ENCODE assay signal across 22 cellular contexts in genomic region chr22:30062934-30063333, GRCh38. TPM values are rescaled to one million over a fixed set of nuclear protein-coding genes. Genes with fewer than 3 reads are reported as not detected.
DNase-seq lines count a peak whose midpoint lies in the region; ATAC-seq, FAIRE-seq and TF ChIP-seq lines count a peak whose summit lies in the region.
"Had no signal": no experiment of that assay in that cellular context is flagged by ENCODE, and none has a peak within 500 bp of the region (broad histone marks: within the 10 kb centered on the region; RNA-seq: fewer than 3 reads in every experiment).

No MANE protein-coding gene starts in this region.

- TF ChIP-seq RAD21 in HepG2 (CRISPR knock-in tag; IDR thresholded peaks at IDR 0.05) = no peak

- ATAC-seq in HepG2 = peak; percentile 31; the same call in 1 of the 3 replicates
- ATAC-seq in right lobe of liver = no peak
- ATAC-seq: GM12878 had no signal

- in situ Hi-C loops in HepG2 (cut with HindIII; ENCODE audit: extremely low pct_ligation_motif_present, low pct_unique_long_range_greater_than_20kb) = no loop called here

- 0% methylated on average over 1 of the region's 1 CpG for WGBS in HepG2 (ENCODE audit: low lambda C conversion rate)
- WGBS in right lobe of liver (ENCODE audit: insufficient coverage, low coverage, low lambda C conversion rate, missing lambda C conversion rate) = 67% methylated on average over 1 of the region's 1 CpG
- 95 to 100% methylated on average over 1 of the region's 1 CpG for WGBS in endodermal cell (ENCODE audit: insufficient coverage in 1 of 2, insufficient read length in 1 of 2), 2 experiments

- H3K4me1 Mint-ChIP-seq in endodermal cell = peaks cover 12% of the 10 kb centered on the region
- H3K4me1 Mint-ChIP-seq: CD4-positive, alpha-beta memory T cell; H9 had no signal

- TF ChIP-seq POLR2A in HepG2 (IDR thresholded peaks at IDR 0.05; ENCODE audit: insufficient read depth in 1 of 2, low read depth in 2 of 2, low read length in 2 of 2) = no peak
- TF ChIP-seq POLR2A in right lobe of liver (IDR thresholded peaks at IDR 0.05) = no peak

- POLR2A ChIA-PET in HepG2 (lab: Yijun Ruan, JAX) = no interaction called here

- H2AFZ ChIP-seq in HepG2 (ENCODE audit: low read length) = no peak overlapping the region

- no peak overlapping the region for H3K4me3 Mint-ChIP-seq in endodermal cell
- H3K4me3 Mint-ChIP-seq: CD14-positive monocyte; CD4-positive, alpha-beta memory T cell; H9 had no signal

- H3K27ac Mint-ChIP-seq in endodermal cell = no peak overlapping the region
- H3K27ac Mint-ChIP-seq: CD14-positive monocyte; CD4-positive, alpha-beta memory T cell; H9 had no signal

- H3K79me2 ChIP-seq in HepG2 (ENCODE audit: insufficient read depth, low read length) = no peaks in the 10 kb centered on the region

- H3K27me3 ChIP-seq in HepG2 (ENCODE audit: control insufficient read depth in 1 of 2, insufficient read depth in 2 of 2, low read length in 2 of 2) (no peaks in the 10 kb centered on the region), right lobe of liver (no peaks in the 10 kb centered on the region), endodermal cell (ENCODE audit: control insufficient read depth, insufficient read depth, low read length, poor library complexity, severe bottlenecking) (no peaks in the 10 kb centered on the region), mucosa of rectum (ENCODE audit: control insufficient read depth in 2 of 2, insufficient read depth in 2 of 2, low read length in 2 of 2) (no peaks in the 10 kb centered on the region)
- H3K27me3 ChIP-seq: BLaER1 had no signal

- TF ChIP-seq CTCF in HepG2 (CRISPR knock-in tag; IDR thresholded peaks at IDR 0.05) (no peak), right lobe of liver (IDR thresholded peaks at IDR 0.05) (no peak), endodermal cell (conservative IDR thresholded peaks at IDR 0.05) (no peak)

- H4K20me1 ChIP-seq in HepG2 (ENCODE audit: insufficient read depth, low read length) = no peaks in the 10 kb centered on the region
- H4K20me1 ChIP-seq: BLaER1 had no signal

- DNase-seq in HepG2 (ENCODE audit: low spot score) (no peak), right lobe of liver (no peak), endodermal cell (no peak), SKM-1 (lab: John Stamatoyannopoulos, UW; ENCODE audit: unreplicated experiment) (no peak), GF-D8 (lab: John Stamatoyannopoulos, UW) (no peak), globus pallidus (ENCODE audit: low spot score) (no peak), HUDEP-2 (lab: John Stamatoyannopoulos, UW; ENCODE audit: unreplicated experiment in 76 of 76) (no peak)
- DNase-seq: Calu3; CD4-positive, alpha-beta memory T cell; DMS79 treated with DMSO at 0.1 percent for 48 hours; H9; IMR-90 had no signal

- H3K9me3 ChIP-seq in HepG2 (ENCODE audit: low read length) (peaks cover 6% of the 10 kb centered on the region), right lobe of liver (peaks cover 0 to 4% (median 0%) of the 10 kb centered on the region in 4 donors), endodermal cell (ENCODE audit: control insufficient read depth, low read length) (peaks cover 22% of the 10 kb centered on the region), mucosa of rectum (ENCODE audit: control insufficient read depth in 2 of 2, low read length in 2 of 2) (peaks cover 0 to 2% of the 10 kb centered on the region in 2 donors)

- CTCF ChIA-PET in HepG2 (lab: Yijun Ruan, JAX; ENCODE audit: low intra/inter-chr PET ratio, low total read pairs) = no interaction called here

- H3K4me1 ChIP-seq in HepG2 (ENCODE audit: insufficient read depth, low read length) (peaks cover 25% of the 10 kb centered on the region), right lobe of liver (no peaks in the 10 kb centered on the region), endodermal cell (ENCODE audit: control insufficient read depth, insufficient read depth, low read length) (no peaks in the 10 kb centered on the region), mucosa of rectum (ENCODE audit: control insufficient read depth in 2 of 2, insufficient read depth in 2 of 2, low read length in 2 of 2) (peaks cover 9 to 26% of the 10 kb centered on the region in 2 donors)

- intact Hi-C loops in HepG2 (cut with micrococcal nuclease; ENCODE audit: unreplicated experiment) = no loop called here
- intact Hi-C loops in right lobe of liver (cut with DNase I) = no loop called here

- no peaks in the 10 kb centered on the region for H3K36me3 ChIP-seq in HepG2 (replicated peaks in 1 of 2; ENCODE audit: control insufficient read depth in 1 of 2, insufficient read depth in 2 of 2, low read length in 2 of 2)
- H3K36me3 ChIP-seq in right lobe of liver = no peaks in the 10 kb centered on the region
- no peaks in the 10 kb centered on the region for H3K36me3 ChIP-seq in endodermal cell (ENCODE audit: control insufficient read depth, insufficient read depth, low read length)
- H3K36me3 ChIP-seq in mucosa of rectum (ENCODE audit: control insufficient read depth in 2 of 2, insufficient read depth in 2 of 2, low read length in 2 of 2) = no peaks in the 10 kb centered on the region

- H3K4me3 ChIP-seq in HepG2 (replicated peaks in 1 of 3; ENCODE audit: insufficient read depth in 1 of 3, low read depth in 2 of 3, low read length in 3 of 3) (peak overlapping the region in 1 of 3 experiments; percentile 31; a peak in 1 of 6 replicates), right lobe of liver (no peak overlapping the region), endodermal cell (ENCODE audit: low read length) (peak overlapping the region; percentile 23), mucosa of rectum (ENCODE audit: low read length in 2 of 2) (no peak overlapping the region)
- H3K4me3 ChIP-seq: BLaER1, GM12878 had no signal

- no TSS peak for BruUV-seq in HepG2 (replicated peaks; lab: Mats Ljungman, UMichigan)

- FAIRE-seq in HepG2 (lab: Jason Lieb, UNC) = no peak
- FAIRE-seq: GM12878, GM19239, H1 had no signal

- H3K27ac ChIP-seq in HepG2 (ENCODE audit: extremely low read length, insufficient read depth, low read length) (no peak overlapping the region), right lobe of liver (no peak overlapping the region), endodermal cell (ENCODE audit: low read depth, low read length) (no peak overlapping the region), mucosa of rectum (ENCODE audit: low read depth in 2 of 2, low read length in 2 of 2) (peak overlapping the region; percentile 83 to 89)
- H3K27ac ChIP-seq: 22Rv1, BLaER1 had no signal

- H3K27me3 Mint-ChIP-seq in endodermal cell (ENCODE audit: insufficient read depth) = no peaks in the 10 kb centered on the region

- H3K9me3 Mint-ChIP-seq in endodermal cell = peaks cover 39% of the 10 kb centered on the region

- H3K4me2 ChIP-seq in HepG2 (ENCODE audit: low read depth, low read length) = peak overlapping the region; percentile 25; the same call in 1 of the 2 replicates
- H3K4me2 ChIP-seq: BLaER1 had no signal

- peaks cover 3% of the 10 kb centered on the region for H3K36me3 Mint-ChIP-seq in endodermal cell (ENCODE audit: low read depth)
- H3K36me3 Mint-ChIP-seq: CD14-positive monocyte; CD4-positive, alpha-beta memory T cell had no signal

- H3K9ac ChIP-seq in HepG2 (ENCODE audit: insufficient read depth, low read depth, low read length) = no peak overlapping the region
- no peak overlapping the region for H3K9ac ChIP-seq in endodermal cell (ENCODE audit: extremely low read depth, low read length, poor library complexity, severe bottlenecking)
- H3K9ac ChIP-seq in mucosa of rectum (ENCODE audit: low read depth in 1 of 2, low read length in 2 of 2) = peak overlapping the region; percentile 14 to 49
- H3K9ac ChIP-seq: BLaER1 had no signal

- TF ChIP-seq EP300 in HepG2 (IDR thresholded peaks at IDR 0.05; ENCODE audit: low read depth in 2 of 2, low read length in 2 of 2) = no peak
- no peak for TF ChIP-seq EP300 in HepG2 (CRISPR knock-in tag; IDR thresholded peaks at IDR 0.05; ENCODE audit: borderline replicate concordance)

TF ChIP-seq in HepG2, 621 proteins besides CTCF, POLR2A, EP300 and RAD21 (continues in another document):
- TF ChIP-seq FOXA3 (CRISPR knock-in tag; IDR thresholded peaks at IDR 0.05) (peak; percentile 50), HNF4A (CRISPR knock-in tag; IDR thresholded peaks at IDR 0.05) (peak; percentile 57), CAMTA2 (CRISPR knock-in tag; IDR thresholded peaks at IDR 0.05; ENCODE audit: borderline replicate concordance) (no peak)

RNA-seq across cellular contexts. Expression of gene HORMAD2, which starts 17.3 kb away (rescaled TPM):
- total RNA-seq in HepG2 (2016; rRNA removed; fragmentation: Illumina TruSeq; extraction: Trizol) = not detected in 2 replicates
- not detected in 2 replicates for total RNA-seq in HepG2 (2016; cell fraction: cytosol; rRNA removed; fragmentation: Illumina TruSeq; extraction: Trizol; ENCODE audit: low read depth)
- total RNA-seq in HepG2 (2016; cell fraction: insoluble cytoplasmic fraction; rRNA removed; fragmentation: Illumina TruSeq; extraction: Trizol) = not detected in 2 replicates
- total RNA-seq in HepG2 (2016; cell fraction: membrane; rRNA removed; fragmentation: Illumina TruSeq; extraction: Trizol) = not detected in 2 replicates
- not detected in 2 replicates for total RNA-seq in HepG2 (2016; cell fraction: nucleus; rRNA removed; fragmentation: Illumina TruSeq; extraction: Trizol)
- not detected in 2 replicates for polyA plus RNA-seq in HepG2 (2011; rRNA removed)
- not detected in 2 replicates for polyA plus RNA-seq in HepG2 (2011; cell fraction: cytosol; rRNA removed)
- polyA plus RNA-seq in HepG2 (2011; cell fraction: nucleus; rRNA removed) = not detected in 2 replicates
- not detected in 2 replicates for polyA plus RNA-seq in HepG2 (2012)
- polyA plus RNA-seq in HepG2 (2016; cell fraction: cytosol; fragmentation: Illumina TruSeq; extraction: Trizol; ENCODE audit: low read depth) = not detected in 2 replicates
- not detected in 2 replicates for polyA plus RNA-seq in HepG2 (2016; cell fraction: insoluble cytoplasmic fraction; fragmentation: Illumina TruSeq; extraction: Trizol; ENCODE audit: low read depth)
- polyA plus RNA-seq in HepG2 (2016; cell fraction: membrane; fragmentation: Illumina TruSeq; extraction: Trizol; ENCODE audit: low read depth) = not detected in 2 replicates
- not detected in 2 replicates for polyA plus RNA-seq in HepG2 (2016; cell fraction: nucleus; fragmentation: Illumina TruSeq; extraction: Trizol; ENCODE audit: insufficient read depth, low read depth)
- polyA minus RNA-seq in HepG2 (2011; rRNA and poly(A)+ RNA removed; ENCODE audit: low replicate concordance) = not detected in 2 replicates
- polyA minus RNA-seq in HepG2 (2011; cell fraction: cytosol; rRNA and poly(A)+ RNA removed) = not detected in 2 replicates
- not detected in 2 replicates for polyA minus RNA-seq in HepG2 (2011; cell fraction: nucleus; rRNA and poly(A)+ RNA removed)
- total RNA-seq in right lobe of liver = 1 to 10 TPM in 3 of 6 experiments, under 1 TPM in 2, not detected in 1; 0.50 to 3.0 (median 1.6) TPM
- total RNA-seq in endodermal cell = under 1 TPM in 1 of 2 donors, not detected in 1; 0.55 TPM
- not detected for polyA plus RNA-seq in endodermal cell (2013, experiment 1 of 2)
- polyA plus RNA-seq in endodermal cell (2013, experiment 2 of 2) = not detected
- total RNA-seq: A673; Calu3; CD4-positive, alpha-beta memory T cell; GM12878; H1; H9; HT-29; IMR-90 had no signal
- polyA plus RNA-seq: AG04450; CD14-positive monocyte; CD4-positive, alpha-beta memory T cell; IMR-90 had no signal

Comparison
In these comparisons a context has a peak if more than half of its experiments do, and no peak if none do; other contexts are left out.
1. H3K27ac ChIP-seq: peak in mucosa of rectum (2 of 2); none in HepG2 (single experiment), right lobe of liver (0 of 3) and endodermal cell (single experiment).
2. H3K9ac ChIP-seq: peak in mucosa of rectum (2 of 2); none in HepG2 (single experiment) and endodermal cell (single experiment).